In genomic region chr4:71550220-71551190, GRCh38 we compare ENCODE assay signal across 10 cellular contexts.
A peak's percentile ranks its signal among the peaks of the same experiment; 100 is the strongest.
DNase-seq lines count a peak whose midpoint lies in the region; ATAC-seq and TF ChIP-seq lines count a peak whose summit lies in the region.
"Had no signal": no experiment of that assay in that cellular context is flagged by ENCODE, and none has a peak within 500 bp of the region (broad histone marks: within the 10 kb centered on the region; RNA-seq: fewer than 3 reads in every experiment).

No MANE protein-coding gene starts in this region.

- DNase-seq in cardiac muscle cell (ENCODE audit: low read depth in 1 of 2, low spot score in 1 of 2) (peak; percentile 54 to 63), Right ventricle myocardium superior (no peak), astrocyte of the spinal cord (ENCODE audit: low read depth, low spot score) (peak; percentile 72), kidney glomerular epithelial cell (lab: John Stamatoyannopoulos, UW) (peak; percentile 80), anterior cingulate cortex (lab: John Stamatoyannopoulos, UW) (no peak)
- no peak for DNase-seq in activated CD4-positive, alpha-beta T cell treated with anti-CD3 and anti-CD28 coated beads for 48 hours
- no peak for DNase-seq in activated CD8-positive, alpha-beta T cell treated with anti-CD3 and anti-CD28 coated beads, Interleukin-2, amount 10 ng/mL, durations not matched to agents 7 days and 5 days
- DNase-seq: NCI-H2171 treated with DMSO at 0.1 percent for 48 hours; stimulated activated CD8-positive, alpha-beta memory T cell treated with anti-CD3 and anti-CD28 coated beads, Interleukin-4, amount 100 ng/mL, for 48 hours had no signal

- no peak overlapping the region for H3K27ac Mint-ChIP-seq in activated CD8-positive, alpha-beta T cell treated with anti-CD3 and anti-CD28 coated beads, Interleukin-2, amount 10 ng/mL, durations not matched to agents 7 days and 5 days

- no peak for ATAC-seq in Right ventricle myocardium superior (ENCODE audit: poor library complexity)
- no peak for ATAC-seq in GM21447 (IDR thresholded peaks at IDR 0.05; ENCODE audit: unreplicated experiment)
- no peak for ATAC-seq in activated CD8-positive, alpha-beta T cell treated with anti-CD3 and anti-CD28 coated beads, Interleukin-2, amount 10 ng/mL, durations not matched to agents 7 days and 5 days

- no peaks in the 10 kb centered on the region for H3K9me3 ChIP-seq in cardiac muscle cell (ENCODE audit: low read depth)

- H3K27me3 ChIP-seq in cardiac muscle cell: no peaks in the 10 kb centered on the region

- CTCF ChIA-PET in activated CD8-positive, alpha-beta T cell treated with anti-CD3 and anti-CD28 coated beads, Interleukin-2, amount 10 ng/mL, durations not matched to agents 7 days and 5 days (lab: Charles Lee): interaction anchor here (0.8 kb wide), 1 partner anchor 11 kb away, joined by 3 read pairs; no protein-coding TSS in a partner anchor

- peaks cover 29% of the 10 kb centered on the region for H3K4me1 ChIP-seq in cardiac muscle cell (ENCODE audit: low read depth)

- TF ChIP-seq CTCF in cardiac muscle cell (IDR thresholded peaks at IDR 0.05; ENCODE audit: low read depth, low read length): peak; percentile 20
- TF ChIP-seq CTCF in astrocyte of the spinal cord (IDR thresholded peaks at IDR 0.05; ENCODE audit: low read depth, low read length): peak; percentile 30

- H3K36me3 ChIP-seq in cardiac muscle cell: no peaks in the 10 kb centered on the region

- H3K36me3 Mint-ChIP-seq in activated CD8-positive, alpha-beta T cell treated with anti-CD3 and anti-CD28 coated beads, Interleukin-2, amount 10 ng/mL, durations not matched to agents 7 days and 5 days (ENCODE audit: low read depth): no peaks in the 10 kb centered on the region

- H3K4me3 Mint-ChIP-seq in activated CD8-positive, alpha-beta T cell treated with anti-CD3 and anti-CD28 coated beads, Interleukin-2, amount 10 ng/mL, durations not matched to agents 7 days and 5 days: no peak overlapping the region

- H3K27me3 Mint-ChIP-seq in activated CD8-positive, alpha-beta T cell treated with anti-CD3 and anti-CD28 coated beads, Interleukin-2, amount 10 ng/mL, durations not matched to agents 7 days and 5 days (ENCODE audit: low read depth): peaks cover 2% of the 10 kb centered on the region

- peak overlapping the region; percentile 38 for H3K27ac ChIP-seq in cardiac muscle cell

- no peaks in the 10 kb centered on the region for H3K9me3 Mint-ChIP-seq in activated CD8-positive, alpha-beta T cell treated with anti-CD3 and anti-CD28 coated beads, Interleukin-2, amount 10 ng/mL, durations not matched to agents 7 days and 5 days (ENCODE audit: insufficient read depth)

- intact Hi-C loops in Right ventricle myocardium superior (cut with DNase I): no loop called here

- no peak overlapping the region for H3K4me3 ChIP-seq in cardiac muscle cell
- H3K4me3 ChIP-seq in astrocyte of the spinal cord (ENCODE audit: low read depth, low read length): no peak overlapping the region

- H3K4me1 Mint-ChIP-seq in activated CD8-positive, alpha-beta T cell treated with anti-CD3 and anti-CD28 coated beads, Interleukin-2, amount 10 ng/mL, durations not matched to agents 7 days and 5 days (ENCODE audit: low read depth): no peaks in the 10 kb centered on the region

- POLR2A ChIA-PET in activated CD8-positive, alpha-beta T cell treated with anti-CD3 and anti-CD28 coated beads, Interleukin-2, amount 10 ng/mL, durations not matched to agents 7 days and 5 days (lab: Charles Lee): no interaction called here

- in situ Hi-C loops in astrocyte of the spinal cord (cut with HindIII; ENCODE audit: low sequenced_read_pairs): no loop called here

Comparison
In these comparisons a context has a peak if more than half of its experiments do, and no peak if none do; other contexts are left out.
1. DNase-seq: peak in cardiac muscle cell (2 of 2), astrocyte of the spinal cord (single experiment) and kidney glomerular epithelial cell (single experiment); none in Right ventricle myocardium superior (single experiment), activated CD4-positive, alpha-beta T cell treated with anti-CD3 and anti-CD28 coated beads for 48 hours (single experiment), activated CD8-positive, alpha-beta T cell treated with anti-CD3 and anti-CD28 coated beads, Interleukin-2, amount 10 ng/mL, durations not matched to agents 7 days and 5 days (single experiment) and anterior cingulate cortex (0 of 58).